ENCODE assay signal across 8 cellular contexts in genomic region chr9:69671291-69671903, GRCh38. TPM values are rescaled to one million over a fixed set of nuclear protein-coding genes. Genes with fewer than 3 reads are reported as not detected.
DNase-seq lines count a peak whose midpoint lies in the region; ATAC-seq and TF ChIP-seq lines count a peak whose summit lies in the region.

No MANE protein-coding gene starts in this region.

- no peak overlapping the region for H2AFZ ChIP-seq in trophoblast cell (ENCODE audit: insufficient read depth, low read length, poor library complexity)

- H4K91ac ChIP-seq in trophoblast cell (ENCODE audit: low read depth, low read length): no peak overlapping the region

- no peak overlapping the region for H3K9ac ChIP-seq in trophoblast cell (ENCODE audit: low read length)

- H3K9me3 ChIP-seq in HAP-1: no peaks in the 10 kb centered on the region
- no peaks in the 10 kb centered on the region for H3K9me3 ChIP-seq in cardiac muscle cell (ENCODE audit: low read depth)
- no peaks in the 10 kb centered on the region for H3K9me3 ChIP-seq in trophoblast cell (ENCODE audit: insufficient read depth, low read depth, low read length)

- H3K79me1 ChIP-seq in trophoblast cell (ENCODE audit: low read length): peaks cover 2% of the 10 kb centered on the region

- DNase-seq in HAP-1 (ENCODE audit: low spot score in 2 of 2) (no peak), WTC11 (ENCODE audit: low spot score) (no peak), cardiac muscle cell (ENCODE audit: low read depth in 1 of 2, low spot score in 1 of 2) (no peak), trophoblast cell (no peak), GF-D8 (lab: John Stamatoyannopoulos, UW) (no peak)

- H3K27ac ChIP-seq in cardiac muscle cell: no peak overlapping the region
- H3K27ac ChIP-seq in trophoblast cell (ENCODE audit: low read depth, low read length): no peak overlapping the region

- H3K27ac Mint-ChIP-seq in WTC11: no peak overlapping the region

- ATAC-seq in WTC11 (no peak), HG02840 (IDR thresholded peaks at IDR 0.05; ENCODE audit: low FRiP score, unreplicated experiment) (no peak), GM21381 (IDR thresholded peaks at IDR 0.05; ENCODE audit: unreplicated experiment) (no peak), GM19397 (IDR thresholded peaks at IDR 0.05; ENCODE audit: unreplicated experiment) (no peak)

- no peak overlapping the region for H2BK12ac ChIP-seq in trophoblast cell (ENCODE audit: low read length)

- peak overlapping the region; percentile 60 for H3K23ac ChIP-seq in trophoblast cell (ENCODE audit: low read length)

- H3K36me3 ChIP-seq in HAP-1 (replicated peaks): no peaks in the 10 kb centered on the region
- no peaks in the 10 kb centered on the region for H3K36me3 ChIP-seq in cardiac muscle cell
- H3K36me3 ChIP-seq in trophoblast cell (ENCODE audit: control insufficient read depth in 1 of 2, insufficient read depth in 2 of 2, low read length in 2 of 2): no peaks in the 10 kb centered on the region

- H3K27me3 ChIP-seq in HAP-1 (ENCODE audit: low read depth): no peaks in the 10 kb centered on the region
- peaks cover 48% of the 10 kb centered on the region for H3K27me3 ChIP-seq in cardiac muscle cell
- peaks cover 13% of the 10 kb centered on the region for H3K27me3 ChIP-seq in trophoblast cell (ENCODE audit: insufficient read depth, low read length)

- no CpG with 5 or more reads among the region's 18 CpGs for WGBS in trophoblast cell (ENCODE audit: extremely low coverage, insufficient coverage, insufficient read length)

- peaks cover 65% of the 10 kb centered on the region for H3K4me1 ChIP-seq in HAP-1
- H3K4me1 ChIP-seq in cardiac muscle cell (ENCODE audit: low read depth): peaks cover 5% of the 10 kb centered on the region
- H3K4me1 ChIP-seq in trophoblast cell (ENCODE audit: control insufficient read depth in 1 of 2, insufficient read depth in 2 of 2, low read length in 2 of 2): peaks cover 3 to 9% of the 10 kb centered on the region in 2 experiments

- no peak for TF ChIP-seq CTCF in WTC11 (IDR thresholded peaks at IDR 0.05)
- no peak for TF ChIP-seq CTCF in cardiac muscle cell (IDR thresholded peaks at IDR 0.05; ENCODE audit: low read depth, low read length)

- no peaks in the 10 kb centered on the region for H3K9me3 Mint-ChIP-seq in WTC11

- H4K8ac ChIP-seq in trophoblast cell (ENCODE audit: low read depth, low read length): no peak overlapping the region

- peaks cover 31% of the 10 kb centered on the region for H3K27me3 Mint-ChIP-seq in WTC11 (ENCODE audit: low read depth)

- no peak overlapping the region for H2BK120ac ChIP-seq in trophoblast cell (ENCODE audit: insufficient read depth, low read length, poor library complexity)

- peak overlapping the region; percentile 98 for H3K4me2 ChIP-seq in trophoblast cell (ENCODE audit: low read length)

- H2BK5ac ChIP-seq in trophoblast cell (ENCODE audit: low read depth, low read length, poor library complexity): no peak overlapping the region

- H2AK5ac ChIP-seq in trophoblast cell (ENCODE audit: low read length): no peak overlapping the region

- H3K4me3 ChIP-seq in HAP-1: peak overlapping the region; percentile 73
- peak overlapping the region; percentile 46 for H3K4me3 ChIP-seq in cardiac muscle cell
- peak overlapping the region; percentile 71 for H3K4me3 ChIP-seq in trophoblast cell (ENCODE audit: low read depth, low read length)

- no peak overlapping the region for H3K14ac ChIP-seq in trophoblast cell (ENCODE audit: low read length)

- H3K4ac ChIP-seq in trophoblast cell (ENCODE audit: low read depth, low read length): no peak overlapping the region

- H4K12ac ChIP-seq in trophoblast cell (ENCODE audit: low read depth, low read length): no peak overlapping the region

- in situ Hi-C loops in HAP-1 (cut with MboI; ENCODE audit: low sequenced_read_pairs): loop anchor here (10.0 kb wide), 3 partner anchors 83 to 203 kb away; partner anchors contain the start of gene CFAP95

- POLR2A ChIA-PET in WTC11 (lab: Charles Lee): no interaction called here

- no peak overlapping the region for H3K18ac ChIP-seq in trophoblast cell (ENCODE audit: low read length)

- H3K4me3 Mint-ChIP-seq in WTC11: peak overlapping the region; percentile 62

- peaks cover 11% of the 10 kb centered on the region; the same call in 1 of the 2 replicates for H3K4me1 Mint-ChIP-seq in WTC11

- H3K36me3 Mint-ChIP-seq in WTC11: no peaks in the 10 kb centered on the region

- H3K79me2 ChIP-seq in trophoblast cell (ENCODE audit: control insufficient read depth, insufficient read depth, low read length, poor library complexity): no peaks in the 10 kb centered on the region

- CTCF ChIA-PET in WTC11 (lab: Charles Lee): interaction anchor here (1.3 to 2.9 kb wide), 14 partner anchors 8 to 464 kb away, joined by 3 to 30 read pairs (median 6); partner anchors contain the start of gene PTAR1

TF ChIP-seq in WTC11, 78 proteins besides CTCF, POLR2A, EP300 and RAD21:
- TF ChIP-seq JAZF1 (CRISPR knock-in tag; IDR thresholded peaks at IDR 0.05) (no peak), ZBTB21 (CRISPR knock-in tag; IDR thresholded peaks at IDR 0.05; ENCODE audit: borderline replicate concordance) (no peak), NFE2L1 (CRISPR knock-in tag; IDR thresholded peaks at IDR 0.05) (0 out of 2 replicates have a peak, but pooled peaks have one; percentile 32)
TF ChIP-seq in WTC11: peak in this region for 1.

RNA-seq across cellular contexts. Expression of gene APBA1, which starts 0.8 kb away (rescaled TPM):
- total RNA-seq in WTC11 (2021): 0.34 to 0.94 TPM (median 0.44 TPM) in 3 replicates
- 2.1 and 2.4 TPM in 2 replicates for total RNA-seq in cardiac muscle cell
- 0.54 and 0.93 TPM in 2 replicates for polyA plus RNA-seq in cardiac muscle cell
- polyA plus RNA-seq in trophoblast cell (2013): 0.21 and 0.27 TPM in 2 replicates
